Comparison of ENCODE assay signal across 8 cellular contexts in the genomic region with DNA sequence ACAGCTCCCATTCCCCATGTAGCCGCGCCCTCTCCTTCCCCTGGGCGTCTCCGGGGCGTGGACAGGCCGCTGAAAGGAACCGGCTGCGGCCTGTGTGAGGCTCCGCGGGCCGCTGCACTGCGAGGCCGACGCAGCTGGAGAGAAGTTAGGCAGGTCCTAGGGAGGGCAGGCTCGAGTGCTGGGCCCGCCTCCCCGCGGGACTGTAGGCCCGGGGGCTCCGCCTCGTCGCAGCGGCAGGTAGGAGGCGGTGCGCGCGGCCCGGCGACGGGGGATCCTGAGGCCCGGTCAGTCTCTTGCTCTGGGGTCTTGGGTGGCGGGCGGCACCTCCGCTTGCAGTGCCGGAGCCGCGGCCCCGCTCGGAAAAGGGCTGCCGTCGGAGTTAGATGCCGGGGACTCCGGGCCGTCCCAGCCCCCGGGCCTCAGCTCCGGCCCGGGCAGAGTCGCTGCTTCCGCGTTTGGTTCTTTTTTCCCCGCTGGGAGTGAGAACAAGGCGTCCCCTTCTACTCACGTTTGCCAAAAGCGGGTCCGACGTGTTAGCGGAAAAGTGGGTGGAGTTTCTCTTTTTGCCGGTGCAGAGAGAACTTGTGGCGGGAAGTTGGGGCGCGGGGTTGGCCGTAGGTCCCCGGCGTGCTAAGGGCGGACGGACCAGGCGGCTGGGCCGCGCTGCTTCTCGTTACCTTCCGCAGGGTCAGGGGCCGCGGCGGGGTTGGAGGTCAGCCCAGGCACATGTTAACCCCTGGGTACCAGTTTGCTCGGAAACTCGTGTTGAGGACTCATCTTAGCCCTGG. TPM values are rescaled to one million over a fixed set of nuclear protein-coding genes. Genes with fewer than 3 reads are reported as not detected.
DNase-seq lines count a peak whose midpoint lies in the region; ATAC-seq and TF ChIP-seq lines count a peak whose summit lies in the region.

TSS of gene VRK2 (plus strand) at position 222 of the 788 bp plus-strand sequence. CDS start 2,026 bp downstream, outside the sequence.

- peak within 1 kb of the TSS; percentile 78 for H3K4me2 ChIP-seq in OCI-LY1 (ENCODE audit: low read length)

- peak within 1 kb of the TSS; percentile 69 for H3K4me3 ChIP-seq in OCI-LY1 (ENCODE audit: low read depth, low read length, poor library complexity, severe bottlenecking)
- H3K4me3 ChIP-seq in muscle layer of colon (ENCODE audit: low read depth in 1 of 2, low read length in 2 of 2): peak within 1 kb of the TSS; percentile 62 to 71

- ATAC-seq in GM19467 (IDR thresholded peaks at IDR 0.05; ENCODE audit: unreplicated experiment): peak; percentile 89

- peaks cover 9% of the 10 kb centered on the region; the same call in 1 of the 2 replicates for H3K79me2 ChIP-seq in OCI-LY1 (ENCODE audit: insufficient read depth, low read length)

- no peaks in the 10 kb centered on the region for H3K27me3 ChIP-seq in OCI-LY1 (ENCODE audit: insufficient read depth, low read length)
- no peaks in the 10 kb centered on the region for H3K27me3 ChIP-seq in muscle layer of colon (ENCODE audit: control insufficient read depth in 1 of 2, insufficient read depth in 2 of 2, low read length in 2 of 2)

- TF ChIP-seq CTCF in OCI-LY1 (IDR thresholded peaks at IDR 0.05; ENCODE audit: low read length): no peak

- H3K27ac ChIP-seq in OCI-LY1 (ENCODE audit: low read depth, low read length, poor library complexity, severe bottlenecking) (peak within 1 kb of the TSS; percentile 72), muscle layer of colon (ENCODE audit: low read depth, low read length) (peak within 1 kb of the TSS; percentile 71)

- H2AFZ ChIP-seq in OCI-LY1 (ENCODE audit: low read length): no peak within 1 kb of the TSS

- H3K36me3 ChIP-seq in OCI-LY1 (ENCODE audit: insufficient read depth, low read length): peaks cover 22% of the 10 kb centered on the region; the same call in 1 of the 2 replicates
- H3K36me3 ChIP-seq in muscle layer of colon (ENCODE audit: insufficient read depth, low read length): no peaks in the 10 kb centered on the region

- no peaks in the 10 kb centered on the region for H3K9me3 ChIP-seq in OCI-LY1 (ENCODE audit: low read length)
- H3K9me3 ChIP-seq in muscle layer of colon (ENCODE audit: low read length): no peaks in the 10 kb centered on the region

- no peaks in the 10 kb centered on the region for H4K20me1 ChIP-seq in OCI-LY1 (ENCODE audit: insufficient read depth, low read length)

- H3F3A ChIP-seq in OCI-LY1 (ENCODE audit: insufficient read depth, low read length): no peaks in the 10 kb centered on the region

- TF ChIP-seq POLR2A in erythroblast (IDR thresholded peaks at IDR 0.05; ENCODE audit: low read length): peak; percentile 94

- no peaks in the 10 kb centered on the region for H3K9me2 ChIP-seq in OCI-LY1 (ENCODE audit: low read depth, low read length)

- H3K9ac ChIP-seq in OCI-LY1 (ENCODE audit: low read length): peak within 1 kb of the TSS; percentile 81
- H3K9ac ChIP-seq in muscle layer of colon (ENCODE audit: low read length): peak within 1 kb of the TSS; percentile 85

- DNase-seq in COLO829 (ENCODE audit: low spot score) (peak; percentile 82), HT-29 (ENCODE audit: low spot score) (peak; percentile 93), activated T-cell treated with anti-CD3 and anti-CD28 coated beads for 48 hours (ENCODE audit: low read depth) (peak; percentile 86), erythroblast (lab: John Stamatoyannopoulos, UW) (peak; percentile 93 to 94)
- peak; percentile 68 to 81 for DNase-seq in stimulated activated CD8-positive, alpha-beta memory T cell treated with anti-CD3 and anti-CD28 coated beads, Interleukin-7, amount 100 ng/mL, for 4 hours (ENCODE audit: low read depth in 2 of 2)

- H3K4me1 ChIP-seq in OCI-LY1 (ENCODE audit: insufficient read depth, low read length, severe bottlenecking): peaks cover 37% of the 10 kb centered on the region
- H3K4me1 ChIP-seq in muscle layer of colon (ENCODE audit: insufficient read depth, low read length): peaks cover 6% of the 10 kb centered on the region

RNA-seq across cellular contexts. Expression of gene VRK2, which starts in this region (rescaled TPM):
- total RNA-seq in HT-29 (2014; rRNA removed; shearing (Covaris generic)): 9.4 and 10.3 TPM in 2 replicates

Comparison
In these comparisons a context has a peak if more than half of its experiments do, and no peak if none do; other contexts are left out.
1. Peak in every context shown above with its lines: DNase-seq, ATAC-seq, H3K4me3 ChIP-seq and H3K27ac ChIP-seq.